ENCODE assay signal across 8 cellular contexts in the genomic region with DNA sequence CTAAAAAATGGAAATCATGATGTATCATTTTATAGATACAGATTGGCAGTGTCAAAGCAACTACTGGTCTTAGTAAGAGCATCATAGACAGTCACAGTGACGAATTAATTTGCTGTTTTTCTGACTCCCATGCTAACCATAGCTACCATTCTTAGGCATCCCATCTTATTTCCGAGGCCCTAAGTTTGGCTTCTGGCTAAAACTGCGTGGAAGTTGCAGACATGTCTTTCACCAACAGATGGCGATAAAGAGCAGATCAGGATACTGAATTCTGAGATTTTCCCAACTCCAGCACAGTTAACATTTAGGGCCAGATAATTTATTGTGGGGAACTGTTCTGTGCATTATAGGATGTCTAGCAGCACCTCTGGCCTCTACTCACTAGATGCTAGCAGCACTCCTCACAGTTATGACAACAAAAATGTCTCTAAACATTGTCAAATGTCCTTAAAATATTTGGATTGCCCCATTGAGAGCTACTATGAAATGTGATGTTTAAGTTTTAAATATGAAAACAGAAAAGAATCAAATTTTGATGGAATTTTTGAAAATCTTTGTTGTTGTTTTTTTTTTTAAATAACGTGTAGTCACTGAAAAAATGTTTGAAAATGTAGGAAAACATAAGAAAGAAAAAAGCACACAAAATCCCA. TPM values are rescaled to one million over a fixed set of nuclear protein-coding genes. Genes with fewer than 3 reads are reported as not detected.
DNase-seq lines count a peak whose midpoint lies in the region; ATAC-seq, FAIRE-seq and TF ChIP-seq lines count a peak whose summit lies in the region.

No MANE protein-coding gene starts in this region.

- no peak overlapping the region for H3K27ac Mint-ChIP-seq in chondrocyte (ENCODE audit: unreplicated experiment)

- peaks cover under 1% of the 10 kb centered on the region for H3K27me3 Mint-ChIP-seq in chondrocyte (ENCODE audit: low read depth)

- no peaks in the 10 kb centered on the region for H3K9me3 ChIP-seq in liver (ENCODE audit: control insufficient read depth in 4 of 4, low read length in 3 of 4)

- H3K4me3 Mint-ChIP-seq in chondrocyte (ENCODE audit: unreplicated experiment), result no peak overlapping the region

- H3K9ac ChIP-seq in liver (ENCODE audit: low read depth in 1 of 2, low read length in 2 of 2), result no peak overlapping the region

- no peaks in the 10 kb centered on the region for H3K9me3 Mint-ChIP-seq in chondrocyte (ENCODE audit: low read depth)

- ATAC-seq in GM21529 (IDR thresholded peaks at IDR 0.05; ENCODE audit: unreplicated experiment) (peak; percentile 44), GM19035 (IDR thresholded peaks at IDR 0.05; ENCODE audit: unreplicated experiment) (no peak)

- FAIRE-seq in urothelium cell line (lab: Jason Lieb, UNC), result no peak

- no peaks in the 10 kb centered on the region for H3K36me3 Mint-ChIP-seq in chondrocyte (ENCODE audit: low read depth)

- CTCF ChIA-PET in RWPE1 (lab: Yijun Ruan, JAX), result interaction anchor here (0.5 to 1.2 kb wide), 8 partner anchors 17 to 1423 kb away, joined by 3 to 4 read pairs (median 3); no protein-coding TSS in a partner anchor

- WGBS in liver, result 5% methylated on average over 5 of the region's 5 CpGs

- POLR2A ChIA-PET in RWPE1 (lab: Yijun Ruan, JAX; ENCODE audit: low non-redundant PET), result no interaction called here

- peak; percentile 90 for TF ChIP-seq CTCF in RWPE1 (conservative IDR thresholded peaks at IDR 0.05; ENCODE audit: low read depth)
- TF ChIP-seq CTCF in chondrocyte (IDR thresholded peaks at IDR 0.05), result peak; percentile 88
- peak; percentile 78 for TF ChIP-seq CTCF in liver (IDR thresholded peaks at IDR 0.05; ENCODE audit: low read depth, low read length, missing input control)

- H3K4me1 ChIP-seq in liver (ENCODE audit: control insufficient read depth in 4 of 4, insufficient read depth in 4 of 4, low read length in 3 of 4), result peaks cover 3 to 13% (median 9%) of the 10 kb centered on the region in 4 donors

- H3K4me3 ChIP-seq in liver (ENCODE audit: low read depth in 1 of 3, low read length in 3 of 3), result no peak overlapping the region

- TF ChIP-seq RAD21 in liver (IDR thresholded peaks at IDR 0.05), result peak; percentile 60 to 79

- H3K27ac ChIP-seq in RWPE1, result no peak overlapping the region
- no peak overlapping the region for H3K27ac ChIP-seq in liver (ENCODE audit: low read depth in 1 of 2, low read length in 2 of 2)

- H3K36me3 ChIP-seq in liver (ENCODE audit: control insufficient read depth in 4 of 4, insufficient read depth in 3 of 4, low read depth in 1 of 4, low read length in 3 of 4), result no peaks in the 10 kb centered on the region

- H3K27me3 ChIP-seq in liver (ENCODE audit: control insufficient read depth in 4 of 4, insufficient read depth in 4 of 4, low read length in 3 of 4), result no peaks in the 10 kb centered on the region

- DNase-seq in NCI-H2081 (lab: John Stamatoyannopoulos, UW), result peak; percentile 9 to 20
- DNase-seq in NCI-H2081 treated with DMSO at 0.1 percent for 48 hours (lab: John Stamatoyannopoulos, UW), result no peak
- DNase-seq in RWPE1 (ENCODE audit: low spot score), result peak; percentile 41
- DNase-seq in chondrocyte (ENCODE audit: low spot score), result no peak
- DNase-seq in urothelium cell line (ENCODE audit: low spot score), result peak; percentile 64

- no peaks in the 10 kb centered on the region for H3K4me1 Mint-ChIP-seq in chondrocyte (ENCODE audit: low read depth)

TF ChIP-seq in liver, 16 proteins besides CTCF, POLR2A, EP300 and RAD21:
- no peak for TF ChIP-seq FOXA1 (IDR thresholded peaks at IDR 0.05)
- TF ChIP-seq, protein P1, sequence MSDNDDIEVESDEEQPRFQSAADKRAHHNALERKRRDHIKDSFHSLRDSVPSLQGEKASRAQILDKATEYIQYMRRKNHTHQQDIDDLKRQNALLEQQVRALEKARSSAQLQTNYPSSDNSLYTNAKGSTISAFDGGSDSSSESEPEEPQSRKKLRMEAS (IDR thresholded peaks at IDR 0.05), result no peak
- TF ChIP-seq, protein P2, sequence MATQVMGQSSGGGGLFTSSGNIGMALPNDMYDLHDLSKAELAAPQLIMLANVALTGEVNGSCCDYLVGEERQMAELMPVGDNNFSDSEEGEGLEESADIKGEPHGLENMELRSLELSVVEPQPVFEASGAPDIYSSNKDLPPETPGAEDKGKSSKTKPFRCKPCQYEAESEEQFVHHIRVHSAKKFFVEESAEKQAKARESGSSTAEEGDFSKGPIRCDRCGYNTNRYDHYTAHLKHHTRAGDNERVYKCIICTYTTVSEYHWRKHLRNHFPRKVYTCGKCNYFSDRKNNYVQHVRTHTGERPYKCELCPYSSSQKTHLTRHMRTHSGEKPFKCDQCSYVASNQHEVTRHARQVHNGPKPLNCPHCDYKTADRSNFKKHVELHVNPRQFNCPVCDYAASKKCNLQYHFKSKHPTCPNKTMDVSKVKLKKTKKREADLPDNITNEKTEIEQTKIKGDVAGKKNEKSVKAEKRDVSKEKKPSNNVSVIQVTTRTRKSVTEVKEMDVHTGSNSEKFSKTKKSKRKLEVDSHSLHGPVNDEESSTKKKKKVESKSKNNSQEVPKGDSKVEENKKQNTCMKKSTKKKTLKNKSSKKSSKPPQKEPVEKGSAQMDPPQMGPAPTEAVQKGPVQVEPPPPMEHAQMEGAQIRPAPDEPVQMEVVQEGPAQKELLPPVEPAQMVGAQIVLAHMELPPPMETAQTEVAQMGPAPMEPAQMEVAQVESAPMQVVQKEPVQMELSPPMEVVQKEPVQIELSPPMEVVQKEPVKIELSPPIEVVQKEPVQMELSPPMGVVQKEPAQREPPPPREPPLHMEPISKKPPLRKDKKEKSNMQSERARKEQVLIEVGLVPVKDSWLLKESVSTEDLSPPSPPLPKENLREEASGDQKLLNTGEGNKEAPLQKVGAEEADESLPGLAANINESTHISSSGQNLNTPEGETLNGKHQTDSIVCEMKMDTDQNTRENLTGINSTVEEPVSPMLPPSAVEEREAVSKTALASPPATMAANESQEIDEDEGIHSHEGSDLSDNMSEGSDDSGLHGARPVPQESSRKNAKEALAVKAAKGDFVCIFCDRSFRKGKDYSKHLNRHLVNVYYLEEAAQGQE (IDR thresholded peaks at IDR 0.05), result no peak
- TF ChIP-seq, protein P3, sequence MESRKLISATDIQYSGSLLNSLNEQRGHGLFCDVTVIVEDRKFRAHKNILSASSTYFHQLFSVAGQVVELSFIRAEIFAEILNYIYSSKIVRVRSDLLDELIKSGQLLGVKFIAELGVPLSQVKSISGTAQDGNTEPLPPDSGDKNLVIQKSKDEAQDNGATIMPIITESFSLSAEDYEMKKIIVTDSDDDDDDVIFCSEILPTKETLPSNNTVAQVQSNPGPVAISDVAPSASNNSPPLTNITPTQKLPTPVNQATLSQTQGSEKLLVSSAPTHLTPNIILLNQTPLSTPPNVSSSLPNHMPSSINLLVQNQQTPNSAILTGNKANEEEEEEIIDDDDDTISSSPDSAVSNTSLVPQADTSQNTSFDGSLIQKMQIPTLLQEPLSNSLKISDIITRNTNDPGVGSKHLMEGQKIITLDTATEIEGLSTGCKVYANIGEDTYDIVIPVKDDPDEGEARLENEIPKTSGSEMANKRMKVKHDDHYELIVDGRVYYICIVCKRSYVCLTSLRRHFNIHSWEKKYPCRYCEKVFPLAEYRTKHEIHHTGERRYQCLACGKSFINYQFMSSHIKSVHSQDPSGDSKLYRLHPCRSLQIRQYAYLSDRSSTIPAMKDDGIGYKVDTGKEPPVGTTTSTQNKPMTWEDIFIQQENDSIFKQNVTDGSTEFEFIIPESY (IDR thresholded peaks at IDR 0.05), result no peak
- TF ChIP-seq GABPA (IDR thresholded peaks at IDR 0.05 in 1 of 2, conservative IDR thresholded peaks at IDR 0.05 in 1 of 2), result no peak
- no peak for TF ChIP-seq HNF4A (conservative IDR thresholded peaks at IDR 0.05)
- no peak for TF ChIP-seq HNF4G (IDR thresholded peaks at IDR 0.05)
- TF ChIP-seq, protein P4, sequence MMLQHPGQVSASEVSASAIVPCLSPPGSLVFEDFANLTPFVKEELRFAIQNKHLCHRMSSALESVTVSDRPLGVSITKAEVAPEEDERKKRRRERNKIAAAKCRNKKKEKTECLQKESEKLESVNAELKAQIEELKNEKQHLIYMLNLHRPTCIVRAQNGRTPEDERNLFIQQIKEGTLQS (IDR thresholded peaks at IDR 0.05), result no peak
- TF ChIP-seq EGR1 (IDR thresholded peaks at IDR 0.05; ENCODE audit: low read depth in 2 of 2), result no peak
- TF ChIP-seq RXRA (IDR thresholded peaks at IDR 0.05), result no peak
- no peak for TF ChIP-seq JUND (IDR thresholded peaks at IDR 0.05)
- no peak for TF ChIP-seq YY1 (IDR thresholded peaks at IDR 0.05)
- no peak for TF ChIP-seq FOXA2 (IDR thresholded peaks at IDR 0.05)
- TF ChIP-seq SP1 (IDR thresholded peaks at IDR 0.05), result no peak
TF ChIP-seq in liver: peak in this region for 0.

RNA-seq across cellular contexts. Expression of a gene that starts 16.3 kb away (rescaled TPM):
- 0.07 to 0.21 TPM in 2 of 3 replicates, not detected in the other for total RNA-seq in chondrocyte
- total RNA-seq in liver, result under 1 TPM in 1 of 2 donors, not detected in 1; under 0.01 TPM
- not detected for polyA plus RNA-seq in liver

RNA-seq across cellular contexts. Expression of a gene that starts 27.4 kb away (rescaled TPM):
- total RNA-seq in chondrocyte, result not detected in 3 replicates
- total RNA-seq in liver, result not detected
- not detected for polyA plus RNA-seq in liver

RNA-seq across cellular contexts. Expression of a gene that starts 44.1 kb away (rescaled TPM):
- total RNA-seq in chondrocyte (0.19 to 0.23 TPM in 2 of 3 replicates, not detected in the other), liver (under 1 TPM in 1 of 2 donors, not detected in 1; 0.08 TPM)
- polyA plus RNA-seq in liver, result not detected

Comparison
In these comparisons a context has a peak if more than half of its experiments do, and no peak if none do; other contexts are left out.
1. DNase-seq: peak in NCI-H2081 (2 of 2), RWPE1 (single experiment) and urothelium cell line (single experiment); none in NCI-H2081 treated with DMSO at 0.1 percent for 48 hours (single experiment) and chondrocyte (single experiment).
2. Peak in every context shown above with its lines, with median percentiles within 50 percentile points of each other: CTCF ChIP-seq.